In genomic region chr17:55563363-55563762, GRCh38 we compare ENCODE assay signal across 20 cellular contexts. TPM values are rescaled to one million over a fixed set of nuclear protein-coding genes. Genes with fewer than 3 reads are reported as not detected.
DNase-seq lines count a peak whose midpoint lies in the region; ATAC-seq, FAIRE-seq and TF ChIP-seq lines count a peak whose summit lies in the region.
"Had no signal": no experiment of that assay in that cellular context is flagged by ENCODE, and none has a peak within 500 bp of the region (broad histone marks: within the 10 kb centered on the region; RNA-seq: fewer than 3 reads in every experiment).

No MANE protein-coding gene starts in this region.

- H3K9me3 ChIP-seq in K562 (replicated peaks; ENCODE audit: control insufficient read depth, insufficient read depth, low read depth, low read length), result no peaks in the 10 kb centered on the region; the same call in 1 of the 2 replicates
- H3K9me3 ChIP-seq: BLaER1, Caco-2 had no signal

- no peak overlapping the region for H3K4me3 ChIP-seq in K562
- H3K4me3 ChIP-seq: BLaER1 had no signal

- H3K36me3 ChIP-seq in K562 (ENCODE audit: control insufficient read depth, insufficient read depth, low read length), result no peaks in the 10 kb centered on the region
- H3K36me3 ChIP-seq: BLaER1 had no signal

- no peak overlapping the region for H3K27ac ChIP-seq in K562 (ENCODE audit: extremely low read depth, low read depth, low read length)
- H3K27ac ChIP-seq: BLaER1, HL-60 had no signal

- H3K4me1 ChIP-seq in K562 (replicated peaks in 1 of 2; ENCODE audit: control insufficient read depth in 2 of 2, insufficient read depth in 2 of 2, low read length in 2 of 2), result peaks cover 15 to 19% of the 10 kb centered on the region in 2 experiments
- H3K4me1 ChIP-seq: BLaER1, Caco-2 had no signal

- FAIRE-seq in K562 (lab: Jason Lieb, UNC), result no peak
- FAIRE-seq: GM12891 had no signal

- no peaks in the 10 kb centered on the region for H3K9me1 ChIP-seq in K562 (ENCODE audit: control insufficient read depth, insufficient read depth, low read length)

- intact Hi-C loops in K562 (cut with micrococcal nuclease), result no loop called here

- H3K79me2 ChIP-seq in K562 (ENCODE audit: control insufficient read depth, insufficient read depth, low read length), result no peaks in the 10 kb centered on the region

- ATAC-seq in HG03159 (IDR thresholded peaks at IDR 0.05; ENCODE audit: unreplicated experiment) (peak; percentile 53), K562 (no peak), GM21526 (IDR thresholded peaks at IDR 0.05; ENCODE audit: low FRiP score, unreplicated experiment) (no peak)
- ATAC-seq in stimulated activated naive CD8-positive, alpha-beta T cell treated with anti-CD3 and anti-CD28 coated beads, Interleukin-15, Interleukin-2, amounts not matched to agents 100 U/mL and 50 U/mL, for 24 hours, result no peak

- H3K4me2 ChIP-seq in K562 (ENCODE audit: insufficient read depth, low read length), result no peak overlapping the region
- H3K4me2 ChIP-seq: BLaER1 had no signal

- no peak for TF ChIP-seq CTCF in K562 (IDR thresholded peaks at IDR 0.05 in 2 of 3, conservative IDR thresholded peaks at IDR 0.05 in 1 of 3; ENCODE audit: insufficient read depth in 2 of 3, low read depth in 1 of 3, low read length in 3 of 3)

- POLR2A ChIA-PET in K562 (lab: Yijun Ruan, JAX), result interaction anchor here (0.7 kb wide), 1 partner anchor 508 kb away, joined by 3 read pairs; no protein-coding TSS in a partner anchor

- DNase-seq in NCI-H446 treated with DMSO at 0.1 percent for 48 hours (lab: John Stamatoyannopoulos, UW), result peak; percentile 17
- no peak for DNase-seq in NCI-H446 (lab: John Stamatoyannopoulos, UW)
- DNase-seq in K562 (ENCODE audit: extremely low read depth in 1 of 4, low spot score in 3 of 4), result no peak
- DNase-seq in islet precursor cell, result no peak
- DNase-seq in stimulated activated naive CD8-positive, alpha-beta T cell treated with anti-CD3 and anti-CD28 coated beads, Interleukin-15, Interleukin-2, amounts not matched to agents 100 U/mL and 50 U/mL, for 24 hours, result no peak
- DNase-seq: 8988T; AML-193; Caco-2; CD8-positive, alpha-beta memory T cell; DMS 273 treated with DMSO at 0.1 percent for 48 hours; HCEC 1CT; HFFc6; Karpas-422 had no signal

- TF ChIP-seq POLR2A in K562 (conservative IDR thresholded peaks at IDR 0.05), result no peak

- H3K27me3 ChIP-seq in K562 (ENCODE audit: control insufficient read depth in 2 of 2, insufficient read depth in 2 of 2, low read length in 2 of 2), result no peaks in the 10 kb centered on the region
- H3K27me3 ChIP-seq: BLaER1 had no signal

- 30% methylated on average over 1 of the region's 1 CpG for WGBS in K562 (ENCODE audit: insufficient coverage, low coverage, missing lambda C conversion rate)

- H3K9ac ChIP-seq in K562 (ENCODE audit: insufficient read depth in 1 of 2, low read depth in 2 of 2, low read length in 2 of 2), result no peak overlapping the region
- H3K9ac ChIP-seq: BLaER1 had no signal

- in situ Hi-C loops in K562 (cut with MboI), result no loop called here

- peak overlapping the region; percentile 55; the same call in 1 of the 2 replicates for H2AFZ ChIP-seq in K562 (ENCODE audit: low read depth, low read length)

- no TSS peak for BruUV-seq in K562 (replicated peaks; lab: Mats Ljungman, UMichigan)

- TF ChIP-seq EP300 in K562 (IDR thresholded peaks at IDR 0.05; ENCODE audit: low read length), result no peak

- CTCF ChIA-PET in K562 (lab: Yijun Ruan, JAX; ENCODE audit: low intra/inter-chr PET ratio), result no interaction called here

- no peak for TF ChIP-seq RAD21 in K562 (CRISPR knock-in tag; conservative IDR thresholded peaks at IDR 0.05 in 1 of 2, IDR thresholded peaks at IDR 0.05 in 1 of 2)

- no peaks in the 10 kb centered on the region for H4K20me1 ChIP-seq in K562 (replicated peaks; ENCODE audit: control insufficient read depth, insufficient read depth, low read length)
- H4K20me1 ChIP-seq: BLaER1 had no signal

TF ChIP-seq in K562, 482 proteins besides CTCF, POLR2A, EP300 and RAD21:
- TF ChIP-seq ELK3 (CRISPR knock-in tag; IDR thresholded peaks at IDR 0.05) (no peak), ARID4B (CRISPR knock-in tag; IDR thresholded peaks at IDR 0.05) (no peak)

RNA-seq across cellular contexts. Expression of gene SMIM36, which starts 52.1 kb away (rescaled TPM):
- total RNA-seq in K562 (2011; cell fraction: chromatin; rRNA removed; ENCODE audit: low replicate concordance), result not detected in 2 replicates
- total RNA-seq in K562 (2011; cell fraction: nucleolus; rRNA removed), result not detected in 2 replicates
- total RNA-seq in K562 (2011; cell fraction: nucleoplasm; rRNA removed), result not detected in 2 replicates
- not detected in 2 replicates for total RNA-seq in K562 (2014; rRNA removed)
- total RNA-seq in K562 (2014; rRNA removed; fragmentation: Illumina TruSeq; extraction: Trizol), result not detected in 2 replicates
- total RNA-seq in K562 (2015; rRNA removed; fragmentation: Illumina TruSeq; extraction: Trizol), result not detected in 2 replicates
- not detected in 2 replicates for total RNA-seq in K562 (2021)
- not detected in 2 replicates for polyA plus RNA-seq in K562 (2011; rRNA removed)
- not detected in 2 replicates for polyA plus RNA-seq in K562 (2011; cell fraction: cytosol; rRNA removed)
- not detected in 2 replicates for polyA plus RNA-seq in K562 (2011; cell fraction: nucleus; rRNA removed)
- not detected in 2 replicates for polyA plus RNA-seq in K562 (2012)
- polyA plus RNA-seq in K562 (2014; fragmentation: Illumina TruSeq; extraction: Trizol), result not detected in 2 replicates
- not detected for polyA plus RNA-seq in K562 (2014; fragmentation: Nextera tagmentation; extraction: Ambion mirVana)
- polyA plus RNA-seq in K562 (2014; rRNA removed), result not detected in 2 replicates
- polyA minus RNA-seq in K562 (2011; rRNA and poly(A)+ RNA removed), result not detected in 2 replicates
- not detected in 2 replicates for polyA minus RNA-seq in K562 (2011; cell fraction: cytosol; rRNA and poly(A)+ RNA removed)
- not detected in 2 replicates for polyA minus RNA-seq in K562 (2011; cell fraction: nucleus; rRNA and poly(A)+ RNA removed)
- total RNA-seq: Caco-2; CD8-positive, alpha-beta memory T cell; Daoy; H4; HFFc6 had no signal
- polyA plus RNA-seq: CD8-positive, alpha-beta memory T cell had no signal
